1 cellular context compared by ENCODE assay signal in genomic region chr3:167814441-167814951, GRCh38.
TF ChIP-seq lines count a peak whose summit lies in the region.

No MANE protein-coding gene starts in this region.

TF ChIP-seq in SK-N-SH, 30 proteins besides CTCF, POLR2A, EP300 and RAD21 (continued from another document):
- TF ChIP-seq REST (IDR thresholded peaks at IDR 0.05; ENCODE audit: low read depth, low read length) (no peak), MEF2A (IDR thresholded peaks at IDR 0.05; ENCODE audit: borderline replicate concordance, low read depth) (no peak), TAF1 (IDR thresholded peaks at IDR 0.05; ENCODE audit: borderline replicate concordance, low read depth, low read length) (no peak), SIN3A (IDR thresholded peaks at IDR 0.05; ENCODE audit: borderline replicate concordance, low read depth, low read length) (no peak)
